In genomic region chr3:25597535-25598101, GRCh38 we compare ENCODE assay signal across 18 cellular contexts.
A peak's percentile ranks its signal among the peaks of the same experiment; 100 is the strongest.
DNase-seq lines count a peak whose midpoint lies in the region; ATAC-seq and TF ChIP-seq lines count a peak whose summit lies in the region.
"Had no signal": no experiment of that assay in that cellular context is flagged by ENCODE, and none has a peak within 500 bp of the region (broad histone marks: within the 10 kb centered on the region; RNA-seq: fewer than 3 reads in every experiment).

No MANE protein-coding gene starts in this region.

- DNase-seq in left ventricle myocardium inferior = no peak
- DNase-seq in heart left ventricle = no peak
- peak; percentile 73 for DNase-seq in NCI-H69 (lab: John Stamatoyannopoulos, UW)
- DNase-seq in left colon = no peak
- DNase-seq in DMS53 treated with DMSO at 0.1 percent for 48 hours (lab: John Stamatoyannopoulos, UW; ENCODE audit: unreplicated experiment) = no peak
- DNase-seq: DMS 273 treated with DMSO at 0.1 percent for 48 hours; IMR-90; Kasumi-1; NCI-H146; NCI-H2081 treated with DMSO at 0.1 percent for 48 hours; NCI-H524 treated with DMSO at 0.1 percent for 48 hours; NK-92 treated with Interleukin-12 subunit alpha and Interleukin-12 subunit beta, amount 100 ng/mL, for 24 hours had no signal

- no peak overlapping the region for H3K4me3 ChIP-seq in left ventricle myocardium inferior
- no peak overlapping the region for H3K4me3 ChIP-seq in heart left ventricle
- H3K4me3 ChIP-seq: BLaER1, HAP-1, SJSA1 had no signal

- peaks cover 48% of the 10 kb centered on the region for H3K4me1 ChIP-seq in left ventricle myocardium inferior
- peaks cover 0 to 24% (median 14%) of the 10 kb centered on the region in 12 donors for H3K4me1 ChIP-seq in heart left ventricle
- H3K4me1 ChIP-seq: BLaER1, HAP-1 had no signal

- intact Hi-C loops in left ventricle myocardium inferior (cut with micrococcal nuclease) = loop anchor here (10.0 kb wide), 2 partner anchors 293 to 633 kb away; no protein-coding TSS in a partner anchor
- intact Hi-C loops in heart left ventricle (cut with DNase I) = loop anchor here in 7 of 10 donors (5.0 to 10.0 kb wide), 7 partner anchors 443 to 915 kb away; no protein-coding TSS in a partner anchor
- intact Hi-C loops in left colon (cut with DNase I, micrococcal nuclease) = loop anchor here in 1 of 2 donors (10.0 kb wide), 2 partner anchors 583 to 633 kb away; no protein-coding TSS in a partner anchor

- TF ChIP-seq POLR2A in heart left ventricle (IDR thresholded peaks at IDR 0.05) = no peak

- H3K27ac ChIP-seq in left ventricle myocardium inferior (replicated peaks) (peak overlapping the region; percentile 24), heart left ventricle (no peak overlapping the region)
- H3K27ac ChIP-seq: BLaER1, RWPE1, SJSA1 had no signal

- peaks cover 67% of the 10 kb centered on the region for H3K36me3 ChIP-seq in left ventricle myocardium inferior
- H3K36me3 ChIP-seq in heart left ventricle = peaks cover 0 to 81% (median 70%) of the 10 kb centered on the region in 9 donors

- ATAC-seq in heart left ventricle (no peak), left colon (peak; percentile 57), GM18907 (IDR thresholded peaks at IDR 0.05; ENCODE audit: unreplicated experiment) (no peak), GM21825 (IDR thresholded peaks at IDR 0.05; ENCODE audit: unreplicated experiment) (no peak)

- no peaks in the 10 kb centered on the region for H3K9me3 ChIP-seq in left ventricle myocardium inferior (replicated peaks)
- H3K9me3 ChIP-seq in heart left ventricle = no peaks in the 10 kb centered on the region
- H3K9me3 ChIP-seq: BLaER1, HAP-1, SJSA1 had no signal

- 65 to 89% (median 77%) methylated on average over 1 of the region's 1 CpG for WGBS in heart left ventricle, 4 donors

- H3K27me3 ChIP-seq in left ventricle myocardium inferior (ENCODE audit: low read depth) = no peaks in the 10 kb centered on the region
- no peaks in the 10 kb centered on the region for H3K27me3 ChIP-seq in heart left ventricle
- H3K27me3 ChIP-seq: BLaER1, SJSA1 had no signal

- TF ChIP-seq CTCF in left ventricle myocardium inferior (IDR thresholded peaks at IDR 0.05; ENCODE audit: borderline replicate concordance) = no peak
- no peak for TF ChIP-seq CTCF in heart left ventricle (IDR thresholded peaks at IDR 0.05)
